In the genomic region with DNA sequence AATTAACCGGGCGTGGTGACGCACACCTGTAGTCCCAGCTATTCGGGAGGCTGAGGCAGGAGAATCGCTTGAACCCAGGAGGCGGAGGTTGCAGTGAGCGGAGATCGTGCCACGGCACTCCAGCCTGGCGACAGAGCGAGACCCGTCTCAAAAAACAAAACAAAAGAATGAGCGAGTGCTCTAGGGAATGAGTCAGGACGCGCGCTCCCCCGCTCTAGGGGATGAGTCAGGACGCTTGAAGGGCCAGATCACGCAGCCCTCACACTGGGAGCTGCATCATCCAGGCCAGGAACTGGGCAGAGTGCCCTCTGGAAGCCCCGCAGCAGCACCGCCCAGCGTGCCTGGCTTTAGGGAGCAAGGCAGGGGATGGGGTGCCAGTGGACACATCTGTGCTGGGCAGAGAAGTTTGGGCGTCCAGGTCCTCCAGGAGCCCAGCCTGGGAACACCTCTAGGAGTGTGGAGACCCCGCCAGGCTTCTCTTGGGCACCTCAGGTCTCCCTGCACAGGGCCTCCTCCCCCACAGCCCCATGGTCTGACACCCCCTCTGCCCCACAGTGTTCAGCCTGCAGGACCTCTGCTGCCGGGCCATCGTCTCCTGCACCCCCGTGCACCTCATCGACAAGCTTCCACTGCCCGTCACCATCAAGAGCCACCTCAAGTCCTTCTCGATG, we compare ENCODE assay signal across 9 cellular contexts. TPM values are rescaled to one million over a fixed set of nuclear protein-coding genes. Genes with fewer than 3 reads are reported as not detected.
A peak's percentile ranks its signal among the peaks of the same experiment; 100 is the strongest.
DNase-seq lines count a peak whose midpoint lies in the region; ATAC-seq and TF ChIP-seq lines count a peak whose summit lies in the region.
"Had no signal": no experiment of that assay in that cellular context is flagged by ENCODE, and none has a peak within 500 bp of the region (broad histone marks: within the 10 kb centered on the region; RNA-seq: fewer than 3 reads in every experiment).

No MANE protein-coding gene starts in this region.

- no peak overlapping the region for H3K4me3 ChIP-seq in epithelial cell of proximal tubule (ENCODE audit: low read depth, low read length)

- no peaks in the 10 kb centered on the region for H3K9me3 Mint-ChIP-seq in activated CD4-positive, alpha-beta T cell treated with anti-CD3 and anti-CD28 coated beads for 36 hours (ENCODE audit: low read depth)
- H3K9me3 Mint-ChIP-seq: activated T-helper 2 cell treated with anti-CD3 and anti-CD28 coated beads, Interferon-gamma antibody, Interleukin-2, Interleukin-4, amounts not matched to agents 10 μg/mL and 5 μg/mL and 100 μg/mL, durations not matched to agents 14 hours and 24 hours and 36 hours; type B pancreatic cell had no signal

- H3K4me1 Mint-ChIP-seq in activated CD4-positive, alpha-beta T cell treated with anti-CD3 and anti-CD28 coated beads for 36 hours = no peaks in the 10 kb centered on the region

- peak; percentile 28 for DNase-seq in activated CD4-positive, alpha-beta T cell treated with anti-CD3 and anti-CD28 coated beads for 36 hours
- DNase-seq in activated CD4-positive, alpha-beta T cell treated with anti-CD3 and anti-CD28 coated beads, Interleukin-2, amount 50 U/mL, for 4 hours = no peak
- DNase-seq in epithelial cell of proximal tubule (ENCODE audit: low read depth) (peak; percentile 72), smooth muscle cell of the brain vasculature (ENCODE audit: low read depth, low spot score) (peak; percentile 84), NCI-H187 (lab: John Stamatoyannopoulos, UW) (no peak)
- DNase-seq: midbrain had no signal

- POLR2A ChIA-PET in activated CD4-positive, alpha-beta T cell treated with anti-CD3 and anti-CD28 coated beads for 36 hours (lab: Charles Lee) = no interaction called here

- TF ChIP-seq CTCF in epithelial cell of proximal tubule (conservative IDR thresholded peaks at IDR 0.05; ENCODE audit: low read depth, low read length) = no peak

- ATAC-seq in activated CD4-positive, alpha-beta T cell treated with anti-CD3 and anti-CD28 coated beads for 36 hours = no peak
- no peak for ATAC-seq in GM21825 (IDR thresholded peaks at IDR 0.05; ENCODE audit: unreplicated experiment)

- CTCF ChIA-PET in activated CD4-positive, alpha-beta T cell treated with anti-CD3 and anti-CD28 coated beads for 36 hours (lab: Charles Lee) = no interaction called here

- H3K27me3 Mint-ChIP-seq in activated CD4-positive, alpha-beta T cell treated with anti-CD3 and anti-CD28 coated beads for 36 hours = no peaks in the 10 kb centered on the region
- H3K27me3 Mint-ChIP-seq: type B pancreatic cell had no signal

- intact Hi-C loops in activated CD4-positive, alpha-beta T cell treated with anti-CD3 and anti-CD28 coated beads for 36 hours (cut with DNase I, micrococcal nuclease) = no loop called here

- H3K27ac Mint-ChIP-seq in activated CD4-positive, alpha-beta T cell treated with anti-CD3 and anti-CD28 coated beads for 36 hours = no peak overlapping the region
- H3K27ac Mint-ChIP-seq: activated T-helper 2 cell treated with anti-CD3 and anti-CD28 coated beads, Interferon-gamma antibody, Interleukin-2, Interleukin-4, amounts not matched to agents 10 μg/mL and 5 μg/mL and 100 μg/mL, durations not matched to agents 14 hours and 24 hours and 36 hours; type B pancreatic cell had no signal

- H3K36me3 Mint-ChIP-seq in activated CD4-positive, alpha-beta T cell treated with anti-CD3 and anti-CD28 coated beads for 36 hours (ENCODE audit: low read depth) = peaks cover 2% of the 10 kb centered on the region
- H3K36me3 Mint-ChIP-seq: type B pancreatic cell had no signal

- H3K4me3 Mint-ChIP-seq in activated CD4-positive, alpha-beta T cell treated with anti-CD3 and anti-CD28 coated beads for 36 hours = no peak overlapping the region
- H3K4me3 Mint-ChIP-seq: type B pancreatic cell had no signal

RNA-seq across cellular contexts. Expression of gene WFIKKN1, which starts 3.9 kb away (rescaled TPM):
- 1 to 10 TPM in 1 of 2 experiments, under 1 TPM in 1; 0.74 to 1.1 TPM for total RNA-seq in activated CD4-positive, alpha-beta T cell treated with anti-CD3 and anti-CD28 coated beads for 36 hours
- total RNA-seq in epithelial cell of proximal tubule = 0.07 TPM in 1 of 2 replicates, not detected in the other

RNA-seq across cellular contexts. Expression of gene METTL26, which starts 9.2 kb away (rescaled TPM):
- total RNA-seq in activated CD4-positive, alpha-beta T cell treated with anti-CD3 and anti-CD28 coated beads for 36 hours = 100 to 1,000 TPM; 116 to 127 TPM
- total RNA-seq in epithelial cell of proximal tubule = 206 and 224 TPM in 2 replicates

RNA-seq across cellular contexts. Expression of gene MCRIP2, which starts 14.7 kb away (rescaled TPM):
- 10 to 100 TPM; 28.5 to 44.0 TPM for total RNA-seq in activated CD4-positive, alpha-beta T cell treated with anti-CD3 and anti-CD28 coated beads for 36 hours
- 58.2 and 70.3 TPM in 2 replicates for total RNA-seq in epithelial cell of proximal tubule

RNA-seq across cellular contexts. Expression of gene WDR90, which starts 22.2 kb away (rescaled TPM):
- 10 to 100 TPM; 43.6 to 55.9 TPM for total RNA-seq in activated CD4-positive, alpha-beta T cell treated with anti-CD3 and anti-CD28 coated beads for 36 hours
- 22.0 and 45.6 TPM in 2 replicates for total RNA-seq in epithelial cell of proximal tubule

RNA-seq across cellular contexts. Expression of gene RAB40C, which starts 37.1 kb away (rescaled TPM):
- 1 to 10 TPM; 8.9 to 9.6 TPM for total RNA-seq in activated CD4-positive, alpha-beta T cell treated with anti-CD3 and anti-CD28 coated beads for 36 hours
- total RNA-seq in epithelial cell of proximal tubule = 9.9 and 16.6 TPM in 2 replicates

Comparison
In these comparisons a context has a peak if more than half of its experiments do, and no peak if none do; other contexts are left out.
1. DNase-seq: peak in activated CD4-positive, alpha-beta T cell treated with anti-CD3 and anti-CD28 coated beads for 36 hours (single experiment), epithelial cell of proximal tubule (single experiment) and smooth muscle cell of the brain vasculature (single experiment); none in activated CD4-positive, alpha-beta T cell treated with anti-CD3 and anti-CD28 coated beads, Interleukin-2, amount 50 U/mL, for 4 hours (0 of 2) and NCI-H187 (0 of 2).